In the genomic region with DNA sequence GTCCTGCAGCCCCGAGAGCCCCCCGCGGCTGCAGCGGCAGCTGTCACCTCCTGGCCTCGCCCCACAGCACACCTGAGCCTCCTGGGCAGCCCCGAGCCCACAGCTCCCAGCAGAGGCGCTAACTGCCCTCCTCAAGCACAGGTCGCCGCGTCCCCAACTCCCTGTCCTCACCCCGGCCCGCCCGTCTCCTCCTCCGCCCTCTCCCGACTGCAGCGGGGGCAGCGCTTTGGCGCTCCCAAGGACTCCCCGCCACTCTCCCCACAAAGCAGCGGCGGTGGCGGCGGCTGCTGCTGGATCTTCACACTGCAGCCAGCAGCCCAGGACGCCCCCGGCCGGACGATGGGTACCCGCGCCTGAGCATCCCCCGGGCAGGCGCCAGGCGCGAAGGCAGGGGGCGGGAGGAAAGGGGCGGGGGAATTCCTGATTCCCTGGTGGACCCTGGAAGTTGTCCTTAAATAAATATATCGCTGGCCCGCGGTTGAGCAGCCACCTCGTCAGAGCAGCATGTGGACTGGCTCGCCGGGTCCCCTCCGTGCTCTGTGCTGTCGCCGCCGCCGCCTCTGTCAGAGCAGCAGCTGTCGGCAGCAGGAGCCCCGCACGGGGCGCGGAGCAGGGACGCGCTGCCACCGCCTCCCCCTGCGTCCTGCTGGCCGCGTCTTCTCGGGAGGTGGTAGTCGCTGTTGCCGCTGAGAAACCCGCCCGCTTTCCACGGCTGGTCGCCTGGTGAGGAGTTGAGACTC, we compare ENCODE assay signal across 8 cellular contexts. TPM values are rescaled to one million over a fixed set of nuclear protein-coding genes. Genes with fewer than 3 reads are reported as not detected.
DNase-seq lines count a peak whose midpoint lies in the region; ATAC-seq and TF ChIP-seq lines count a peak whose summit lies in the region.

A gene (plus strand): TSS at position 485 of the 740 bp plus-strand sequence. CDS start 277 bp downstream, outside the sequence.

- in situ Hi-C loops in GM13977 (cut with MboI; ENCODE audit: low pct_unique_long_range_greater_than_20kb, low sequenced_read_pairs, unreplicated experiment) = no loop called here

- H3K36me3 ChIP-seq in RWPE2 (ENCODE audit: low read depth) (no peaks in the 10 kb centered on the region), heart left ventricle (no peaks in the 10 kb centered on the region), psoas muscle (ENCODE audit: insufficient read depth in 1 of 2, low read depth in 1 of 2) (no peaks in the 10 kb centered on the region), Karpas-422 (ENCODE audit: insufficient read depth, low read length) (no peaks in the 10 kb centered on the region)

- H3K79me2 ChIP-seq in Karpas-422 (ENCODE audit: low read length) = no peaks in the 10 kb centered on the region

- H3K9me3 ChIP-seq in RWPE2 (ENCODE audit: severe bottlenecking) = no peaks in the 10 kb centered on the region
- no peaks in the 10 kb centered on the region for H3K9me3 ChIP-seq in heart left ventricle
- no peaks in the 10 kb centered on the region for H3K9me3 ChIP-seq in psoas muscle
- no peaks in the 10 kb centered on the region for H3K9me3 ChIP-seq in Karpas-422 (ENCODE audit: low read length)

- no peaks in the 10 kb centered on the region for H3K9me2 ChIP-seq in Karpas-422 (replicated peaks; ENCODE audit: insufficient read depth, low read length)

- H3K4me1 ChIP-seq in RWPE2 (ENCODE audit: insufficient read depth, poor library complexity, severe bottlenecking) (no peaks in the 10 kb centered on the region), heart left ventricle (peaks cover 0 to 17% (median 7%) of the 10 kb centered on the region in 12 donors), psoas muscle (peaks cover 4% of the 10 kb centered on the region), Karpas-422 (ENCODE audit: low read length) (no peaks in the 10 kb centered on the region)

- DNase-seq in GM13977 (ENCODE audit: low spot score) (peak; percentile 19), RWPE2 (ENCODE audit: low spot score) (peak; percentile 29), heart left ventricle (peak in 3 of 5 donors; percentile 16 to 60 (median 23)), psoas muscle (peak; percentile 10 to 42), Karpas-422 (no peak), 8988T (no peak), NCI-H774 (lab: John Stamatoyannopoulos, UW) (no peak)

- H3K27ac ChIP-seq in RWPE2 (ENCODE audit: poor library complexity, severe bottlenecking) (no peak within 1 kb of the TSS), heart left ventricle (no peak within 1 kb of the TSS), psoas muscle (no peak within 1 kb of the TSS), Karpas-422 (ENCODE audit: low read length) (no peak within 1 kb of the TSS)

- H3K27me3 ChIP-seq in RWPE2 (ENCODE audit: insufficient read depth, poor library complexity, severe bottlenecking) (peaks cover 79% of the 10 kb centered on the region), heart left ventricle (peaks cover 16 to 72% (median 44%) of the 10 kb centered on the region in 9 donors), psoas muscle (ENCODE audit: insufficient read depth in 3 of 3, low read length in 2 of 3) (peaks cover 0 to 37% (median 6%) of the 10 kb centered on the region in 3 donors), Karpas-422 (ENCODE audit: low read length) (no peaks in the 10 kb centered on the region)

- no peak within 1 kb of the TSS for H2AFZ ChIP-seq in Karpas-422 (ENCODE audit: low read length)

- TF ChIP-seq CTCF in GM13977 (IDR thresholded peaks at IDR 0.05; ENCODE audit: extremely low read depth, insufficient read depth, missing control alignments) (no peak), RWPE2 (IDR thresholded peaks at IDR 0.05; ENCODE audit: poor library complexity, severe bottlenecking) (no peak), heart left ventricle (IDR thresholded peaks at IDR 0.05) (no peak), psoas muscle (IDR thresholded peaks at IDR 0.05) (no peak)

- ATAC-seq in RWPE2 (ENCODE audit: low read depth) (peak; percentile 57), heart left ventricle (peak in 2 of 4 donors; percentile 62 to 66), psoas muscle (no peak), GM19397 (IDR thresholded peaks at IDR 0.05; ENCODE audit: unreplicated experiment) (no peak)

- H3K4me3 ChIP-seq in RWPE2 (ENCODE audit: severe bottlenecking) (no peak within 1 kb of the TSS), heart left ventricle (peak within 1 kb of the TSS; percentile 12 to 51 (median 42)), psoas muscle (peak within 1 kb of the TSS; percentile 37), Karpas-422 (ENCODE audit: low read length) (no peak within 1 kb of the TSS)

- intact Hi-C loops in heart left ventricle (cut with DNase I) = no loop called here
- intact Hi-C loops in psoas muscle (cut with DNase I) = no loop called here

- no peak within 1 kb of the TSS for H3K4me2 ChIP-seq in Karpas-422 (ENCODE audit: low read depth, low read length, poor library complexity, severe bottlenecking)

- 1 to 2% (median 1%) methylated on average over 29 to 64 of the region's 64 CpGs for whole genome bisulfite sequencing in heart left ventricle, 4 donors
- 0 to 1% (median 1%) methylated on average over 51 to 64 of the region's 64 CpGs for WGBS in psoas muscle, 3 donors

- TF ChIP-seq POLR2A in heart left ventricle (IDR thresholded peaks at IDR 0.05) = no peak

- no peaks in the 10 kb centered on the region for H4K20me1 ChIP-seq in Karpas-422 (ENCODE audit: insufficient read depth, low read depth, low read length)

- H3K9ac ChIP-seq in Karpas-422 (ENCODE audit: low read length) = no peak within 1 kb of the TSS

RNA-seq across cellular contexts. Expression of the gene that starts here (rescaled TPM):
- total RNA-seq in heart left ventricle (not detected), psoas muscle (not detected)
- polyA plus RNA-seq in heart left ventricle (not detected), psoas muscle (not detected)
- 0.07 TPM in 1 of 2 replicates, not detected in the other for total RNA-seq in Karpas-422 (2014; rRNA removed; shearing (Covaris generic); ENCODE audit: low replicate concordance)

Comparison
In these comparisons a context has a peak if more than half of its experiments do, and no peak if none do; other contexts are left out.
1. Peak in DNase-seq and H3K4me3 ChIP-seq in heart left ventricle; RNA of the gene not detected or under 1 TPM.
2. Peak in DNase-seq and H3K4me3 ChIP-seq in psoas muscle; RNA of the gene not detected or under 1 TPM.
3. DNase-seq: peak in GM13977 (single experiment) and RWPE2 (single experiment); none in Karpas-422 (single experiment), 8988T (single experiment) and NCI-H774 (single experiment).